Comparison of ENCODE assay signal across 11 cellular contexts in genomic region chr16:67395458-67396158, GRCh38. TPM values are rescaled to one million over a fixed set of nuclear protein-coding genes. Genes with fewer than 3 reads are reported as not detected.
DNase-seq lines count a peak whose midpoint lies in the region; ATAC-seq and TF ChIP-seq lines count a peak whose summit lies in the region.
"Had no signal": no experiment of that assay in that cellular context is flagged by ENCODE, and none has a peak within 500 bp of the region (broad histone marks: within the 10 kb centered on the region; RNA-seq: fewer than 3 reads in every experiment).

No MANE protein-coding gene starts in this region.

- H3K9me3 ChIP-seq in lower lobe of right lung = no peaks in the 10 kb centered on the region

- H3K27me3 ChIP-seq in ACC112 (ENCODE audit: insufficient read depth, low read length) (peaks cover 9% of the 10 kb centered on the region), lower lobe of right lung (ENCODE audit: low read depth) (peaks cover 7% of the 10 kb centered on the region)

- intact Hi-C loops in lower lobe of right lung (cut with DNase I) = no loop called here

- H3K36me3 ChIP-seq in ACC112 (ENCODE audit: insufficient read depth, low read length) (no peaks in the 10 kb centered on the region), lower lobe of right lung (no peaks in the 10 kb centered on the region)

- H3K27ac ChIP-seq in ACC112 (ENCODE audit: low read depth, low read length) = peak overlapping the region; percentile 3; the same call in 1 of the 2 replicates
- H3K27ac ChIP-seq in lower lobe of right lung = peak overlapping the region; percentile 76

- DNase-seq in NCI-H1105 (lab: John Stamatoyannopoulos, UW) (peak; percentile 68), SW480 (ENCODE audit: low spot score) (peak; percentile 56), lower lobe of right lung (no peak), mucosa of gallbladder (ENCODE audit: low spot score) (no peak), iPS-NIHi7 (ENCODE audit: extremely low spot score) (no peak)
- no peak for DNase-seq in activated naive CD4-positive, alpha-beta T cell (lab: John Stamatoyannopoulos, UW)
- DNase-seq: activated CD8-positive, alpha-beta memory T cell treated with anti-CD3 and anti-CD28 coated beads, Interleukin-2, amount 50 U/mL, for 48 hours; CD4-positive, CD25-positive, alpha-beta regulatory T cell; stimulated activated CD4-positive, alpha-beta T cell treated with anti-CD3 and anti-CD28 coated beads, Interleukin-2, amount 100 ng/mL, for 48 hours had no signal

- H2AFZ ChIP-seq in ACC112 (ENCODE audit: low read length, unreplicated experiment) = no peak overlapping the region

- no peaks in the 10 kb centered on the region for H3K79me2 ChIP-seq in ACC112 (ENCODE audit: control insufficient read depth, insufficient read depth, low read length, unreplicated experiment)

- no peak for TF ChIP-seq CTCF in lower lobe of right lung (IDR thresholded peaks at IDR 0.05)

- ATAC-seq in lower lobe of right lung = no peak
- ATAC-seq in HG02763 (IDR thresholded peaks at IDR 0.05; ENCODE audit: unreplicated experiment) = no peak

- H3K4me1 ChIP-seq in ACC112 (ENCODE audit: control insufficient read depth, insufficient read depth, low read length, unreplicated experiment) (peaks cover 29% of the 10 kb centered on the region), lower lobe of right lung (peaks cover 77% of the 10 kb centered on the region)

- H3K4me3 ChIP-seq in ACC112 (ENCODE audit: low read depth, low read length) = no peak overlapping the region
- no peak overlapping the region for H3K4me3 ChIP-seq in lower lobe of right lung

RNA-seq across cellular contexts. Expression of gene TPPP3, which starts 2.3 kb away (rescaled TPM):
- 123 TPM for total RNA-seq in lower lobe of right lung
- 12.3 TPM for total RNA-seq in mucosa of gallbladder
- total RNA-seq: CD4-positive, CD25-positive, alpha-beta regulatory T cell had no signal

RNA-seq across cellular contexts. Expression of gene ZDHHC1, which starts 20.7 kb away (rescaled TPM):
- total RNA-seq in lower lobe of right lung (18.9 TPM), mucosa of gallbladder (23.2 TPM)
- total RNA-seq: CD4-positive, CD25-positive, alpha-beta regulatory T cell had no signal

RNA-seq across cellular contexts. Expression of gene HSD11B2, which starts 35.3 kb away (rescaled TPM):
- total RNA-seq in lower lobe of right lung (2.9 TPM), mucosa of gallbladder (29.1 TPM)
- total RNA-seq: CD4-positive, CD25-positive, alpha-beta regulatory T cell had no signal

Comparison
In these comparisons a context has a peak if more than half of its experiments do, and no peak if none do; other contexts are left out.
1. DNase-seq: peak in NCI-H1105 (single experiment) and SW480 (single experiment); none in lower lobe of right lung (single experiment), mucosa of gallbladder (single experiment), activated naive CD4-positive, alpha-beta T cell (0 of 4) and iPS-NIHi7 (single experiment).